14 cellular contexts compared by ENCODE assay signal in the genomic region with DNA sequence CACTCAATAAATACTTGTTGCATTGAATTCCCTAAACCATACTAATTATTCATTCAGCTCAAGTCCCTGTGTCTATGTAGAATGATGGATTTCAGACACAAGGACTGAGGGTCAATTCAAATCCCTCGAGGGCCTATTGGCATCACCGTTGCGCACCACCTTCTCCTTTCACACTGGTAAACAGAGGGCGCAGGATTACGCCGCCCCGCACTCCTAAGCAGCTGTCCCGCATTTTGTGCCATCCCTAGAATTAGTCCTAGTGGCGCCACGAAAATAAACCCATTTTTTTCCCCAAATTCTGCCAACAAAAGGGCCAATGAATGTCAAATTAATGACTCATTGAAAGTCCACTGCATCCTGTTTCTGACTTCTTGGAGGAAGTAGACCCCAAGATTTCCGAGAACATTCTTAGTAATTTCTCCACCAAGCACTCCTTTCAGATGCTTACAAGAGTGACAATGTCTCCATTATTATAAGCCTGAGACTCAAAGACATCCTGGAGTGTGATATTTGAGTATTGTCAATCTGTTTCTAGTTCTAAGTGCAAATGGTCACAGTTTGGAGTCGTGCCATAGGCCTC. TPM values are rescaled to one million over a fixed set of nuclear protein-coding genes. Genes with fewer than 3 reads are reported as not detected.
DNase-seq lines count a peak whose midpoint lies in the region; ATAC-seq and TF ChIP-seq lines count a peak whose summit lies in the region.
"Had no signal": no experiment of that assay in that cellular context is flagged by ENCODE, and none has a peak within 500 bp of the region (broad histone marks: within the 10 kb centered on the region; RNA-seq: fewer than 3 reads in every experiment).

No MANE protein-coding gene starts in this region.

- peaks cover 24% of the 10 kb centered on the region for H3K36me3 Mint-ChIP-seq in activated CD4-positive, alpha-beta T cell treated with anti-CD3 and anti-CD28 coated beads, Interleukin-2, amount 10 ng/mL, durations not matched to agents 24 days and 14 days (ENCODE audit: low read depth)
- peaks cover 61% of the 10 kb centered on the region for H3K36me3 Mint-ChIP-seq in stimulated activated effector memory CD8-positive, alpha-beta T cell treated with anti-CD3 and anti-CD28 coated beads, Interleukin-12 subunit alpha, Interleukin-12 subunit beta, amount 100 ng/mL, for 72 hours

- H3K4me1 ChIP-seq in OCI-LY3 (ENCODE audit: low read length) (peaks cover 54% of the 10 kb centered on the region), mammary epithelial cell (ENCODE audit: insufficient read depth, low read length) (peaks cover 18% of the 10 kb centered on the region)

- H2AFZ ChIP-seq in OCI-LY3 (ENCODE audit: low read depth, low read length) (no peak overlapping the region), mammary epithelial cell (ENCODE audit: low read depth, low read length) (peak overlapping the region; percentile 49)
- H2AFZ ChIP-seq: GM23248 had no signal

- H3K4me2 ChIP-seq in OCI-LY3 (ENCODE audit: low read length) (peak overlapping the region; percentile 60), mammary epithelial cell (ENCODE audit: insufficient read depth, low read depth, low read length) (peak overlapping the region; percentile 53)

- intact Hi-C loops in activated CD4-positive, alpha-beta T cell treated with anti-CD3 and anti-CD28 coated beads, Interleukin-2, amount 10 ng/mL, durations not matched to agents 24 days and 14 days (cut with micrococcal nuclease) = loop anchor here (10.0 kb wide), 1 partner anchor 433 kb away; a partner anchor contains a TSS
- intact Hi-C loops in mammary epithelial cell (cut with micrococcal nuclease) = no loop called here

- H3K27me3 Mint-ChIP-seq in activated CD4-positive, alpha-beta T cell treated with anti-CD3 and anti-CD28 coated beads, Interleukin-2, amount 10 ng/mL, durations not matched to agents 24 days and 14 days = no peaks in the 10 kb centered on the region

- peak; percentile 55 for ATAC-seq in stimulated activated effector memory CD8-positive, alpha-beta T cell treated with anti-CD3 and anti-CD28 coated beads, Interleukin-12 subunit alpha, Interleukin-12 subunit beta, amount 100 ng/mL, for 72 hours
- no peak for ATAC-seq in HG02840 (IDR thresholded peaks at IDR 0.05; ENCODE audit: low FRiP score, unreplicated experiment)
- no peak for ATAC-seq in GM19351 (IDR thresholded peaks at IDR 0.05; ENCODE audit: unreplicated experiment)
- ATAC-seq: GM12878 had no signal

- H3K27ac Mint-ChIP-seq in activated CD4-positive, alpha-beta T cell treated with anti-CD3 and anti-CD28 coated beads, Interleukin-2, amount 10 ng/mL, durations not matched to agents 24 days and 14 days = peak overlapping the region; percentile 89
- peak overlapping the region; percentile 97 for H3K27ac Mint-ChIP-seq in stimulated activated effector memory CD8-positive, alpha-beta T cell treated with anti-CD3 and anti-CD28 coated beads, Interleukin-12 subunit alpha, Interleukin-12 subunit beta, amount 100 ng/mL, for 72 hours

- peak overlapping the region; percentile 50 for H3K4me3 ChIP-seq in OCI-LY3 (ENCODE audit: low read length)
- no peak overlapping the region for H3K4me3 ChIP-seq in mammary epithelial cell (replicated peaks in 1 of 3; ENCODE audit: insufficient read depth in 1 of 3, low read depth in 2 of 3, low read length in 3 of 3)
- H3K4me3 ChIP-seq: GM12878, GM23248, MG63 had no signal

- H3K27ac ChIP-seq in OCI-LY3 (ENCODE audit: low read length) = peak overlapping the region; percentile 66
- H3K27ac ChIP-seq in mammary epithelial cell (ENCODE audit: insufficient read depth, low read depth, low read length) = no peak overlapping the region
- H3K27ac ChIP-seq: GM23248 had no signal

- DNase-seq in activated CD4-positive, alpha-beta T cell treated with anti-CD3 and anti-CD28 coated beads, Interleukin-2, amount 10 ng/mL, durations not matched to agents 24 days and 14 days = peak; percentile 65
- DNase-seq in activated CD4-positive, alpha-beta T cell treated with anti-CD3 and anti-CD28 coated beads for 1 hour = no peak
- no peak for DNase-seq in mammary epithelial cell
- peak in 1 of 2 donors; percentile 69 for DNase-seq in stimulated activated effector memory CD8-positive, alpha-beta T cell treated with anti-CD3 and anti-CD28 coated beads, Interleukin-12 subunit alpha, Interleukin-12 subunit beta, amount 100 ng/mL, for 72 hours (ENCODE audit: low spot score in 2 of 2)
- no peak for DNase-seq in kidney glomerular epithelial cell (lab: John Stamatoyannopoulos, UW)
- DNase-seq: DMS79 treated with DMSO at 0.1 percent for 48 hours, MG63, T1000 had no signal

- H3K9me3 ChIP-seq in OCI-LY3 (ENCODE audit: insufficient read depth, low read length) (no peaks in the 10 kb centered on the region), mammary epithelial cell (replicated peaks; ENCODE audit: insufficient read depth, low read length) (no peaks in the 10 kb centered on the region)

- H3K36me3 ChIP-seq in OCI-LY3 (replicated peaks; ENCODE audit: low read depth, low read length) (peaks cover 3% of the 10 kb centered on the region), mammary epithelial cell (ENCODE audit: insufficient read depth, low read length) (no peaks in the 10 kb centered on the region)
- H3K36me3 ChIP-seq: MG63 had no signal

- in situ Hi-C loops in mammary epithelial cell (cut with MboI; ENCODE audit: low sequenced_read_pairs in 2 of 2) = loop anchor here in 1 of 2 donors (25.0 kb wide), 1 partner anchor 221 kb away; no protein-coding TSS in a partner anchor

- peaks cover 5% of the 10 kb centered on the region for H3K9me3 Mint-ChIP-seq in activated CD4-positive, alpha-beta T cell treated with anti-CD3 and anti-CD28 coated beads, Interleukin-2, amount 10 ng/mL, durations not matched to agents 24 days and 14 days
- peaks cover 7% of the 10 kb centered on the region for H3K9me3 Mint-ChIP-seq in stimulated activated effector memory CD8-positive, alpha-beta T cell treated with anti-CD3 and anti-CD28 coated beads, Interleukin-12 subunit alpha, Interleukin-12 subunit beta, amount 100 ng/mL, for 72 hours

- H3K9ac ChIP-seq in OCI-LY3 (ENCODE audit: low read length) = peak overlapping the region; percentile 46; the same call in 1 of the 2 replicates
- H3K9ac ChIP-seq in mammary epithelial cell (ENCODE audit: insufficient read depth, low read length) = no peak overlapping the region
- H3K9ac ChIP-seq: GM23248 had no signal

- CTCF ChIA-PET in mammary epithelial cell (lab: Charles Lee; ENCODE audit: low non-redundant PET) = no interaction called here

- BruUV-seq in mammary epithelial cell (replicated peaks; lab: Mats Ljungman, UMichigan) = no TSS peak

- dilution Hi-C loops in mammary epithelial cell (cut with HindIII; ENCODE audit: low sequenced_read_pairs) = loop anchor here (5.0 kb wide), 1 partner anchor 41 kb away; no protein-coding TSS in a partner anchor

- peak overlapping the region; percentile 72 for H3K4me3 Mint-ChIP-seq in activated CD4-positive, alpha-beta T cell treated with anti-CD3 and anti-CD28 coated beads, Interleukin-2, amount 10 ng/mL, durations not matched to agents 24 days and 14 days
- H3K4me3 Mint-ChIP-seq in stimulated activated effector memory CD8-positive, alpha-beta T cell treated with anti-CD3 and anti-CD28 coated beads, Interleukin-12 subunit alpha, Interleukin-12 subunit beta, amount 100 ng/mL, for 72 hours = peak overlapping the region; percentile 66

- H3K27me3 ChIP-seq in OCI-LY3 (ENCODE audit: low read depth, low read length) (no peaks in the 10 kb centered on the region), mammary epithelial cell (ENCODE audit: insufficient read depth, low read length) (no peaks in the 10 kb centered on the region)

- H4K20me1 ChIP-seq in OCI-LY3 (ENCODE audit: insufficient read depth, low read length) = no peaks in the 10 kb centered on the region
- H4K20me1 ChIP-seq in mammary epithelial cell (ENCODE audit: insufficient read depth, low read length) = no peaks in the 10 kb centered on the region

- peaks cover 81% of the 10 kb centered on the region for H3K4me1 Mint-ChIP-seq in activated CD4-positive, alpha-beta T cell treated with anti-CD3 and anti-CD28 coated beads, Interleukin-2, amount 10 ng/mL, durations not matched to agents 24 days and 14 days
- peaks cover 63% of the 10 kb centered on the region for H3K4me1 Mint-ChIP-seq in stimulated activated effector memory CD8-positive, alpha-beta T cell treated with anti-CD3 and anti-CD28 coated beads, Interleukin-12 subunit alpha, Interleukin-12 subunit beta, amount 100 ng/mL, for 72 hours

- WGBS in mammary epithelial cell (ENCODE audit: low coverage, missing lambda C conversion rate) = 84% methylated on average over 12 of the region's 12 CpGs

- H3K79me2 ChIP-seq in OCI-LY3 (ENCODE audit: low read length) (no peaks in the 10 kb centered on the region), mammary epithelial cell (ENCODE audit: insufficient read depth, low read length) (no peaks in the 10 kb centered on the region)

- no peak for TF ChIP-seq CTCF in OCI-LY3 (IDR thresholded peaks at IDR 0.05; ENCODE audit: low read depth, low read length)
- TF ChIP-seq CTCF in mammary epithelial cell (conservative IDR thresholded peaks at IDR 0.05 in 1 of 2, IDR thresholded peaks at IDR 0.05 in 1 of 2; ENCODE audit: extremely low read depth in 1 of 2, insufficient read depth in 1 of 2, low read depth in 1 of 2, low read length in 2 of 2) = no peak

RNA-seq across cellular contexts. Expression of a gene that starts 53.7 kb away (rescaled TPM):
- total RNA-seq in activated CD4-positive, alpha-beta T cell treated with anti-CD3 and anti-CD28 coated beads, Interleukin-2, amount 10 ng/mL, durations not matched to agents 24 days and 14 days = 500 and 501 TPM in 2 replicates
- not detected for total RNA-seq in mammary epithelial cell
- polyA plus RNA-seq in mammary epithelial cell = not detected
- polyA minus RNA-seq in mammary epithelial cell = not detected
- total RNA-seq: GM23248, NCI-H460 had no signal
- polyA plus RNA-seq: GM23248 had no signal

Comparison
In these comparisons a context has a peak if more than half of its experiments do, and no peak if none do; other contexts are left out.
1. RNA of a gene that starts 53.7 kb away (total RNA-seq): 500 to 501 TPM in activated CD4-positive, alpha-beta T cell treated with anti-CD3 and anti-CD28 coated beads, Interleukin-2, amount 10 ng/mL, durations not matched to agents 24 days and 14 days; not detected in mammary epithelial cell; every median in the first group is over 100 times any median in the second.